ENCODE assay signal across 21 cellular contexts in the genomic region with DNA sequence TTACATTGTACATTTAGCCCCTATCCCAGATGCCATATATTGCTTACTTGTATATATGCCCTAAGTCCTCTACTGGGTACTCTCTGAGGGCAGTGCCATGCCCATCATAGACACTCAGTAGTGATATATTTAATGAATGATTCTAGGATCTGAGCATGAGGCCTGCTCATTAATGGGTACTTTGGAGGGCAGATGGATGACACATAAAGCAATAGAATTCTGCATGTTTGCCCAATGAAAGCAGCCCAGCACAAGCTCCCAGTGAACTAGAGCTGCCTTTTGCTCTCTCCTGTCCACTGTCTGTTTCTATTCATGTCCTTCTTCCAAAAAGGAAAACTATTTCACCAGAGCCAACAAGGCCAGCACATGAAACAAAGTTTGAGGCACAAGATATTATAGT.
A peak's percentile ranks its signal among the peaks of the same experiment; 100 is the strongest.
DNase-seq lines count a peak whose midpoint lies in the region; ATAC-seq and TF ChIP-seq lines count a peak whose summit lies in the region.
"Had no signal": no experiment of that assay in that cellular context is flagged by ENCODE, and none has a peak within 500 bp of the region (broad histone marks: within the 10 kb centered on the region; RNA-seq: fewer than 3 reads in every experiment).

No MANE protein-coding gene starts in this region.

- peak overlapping the region; percentile 42 for H3K4me3 Mint-ChIP-seq in activated CD4-positive, alpha-beta T cell treated with anti-CD3 and anti-CD28 coated beads, Interleukin-2, amount 10 ng/mL, durations not matched to agents 24 days and 14 days
- H3K4me3 Mint-ChIP-seq in CD4-positive, CD25-positive, alpha-beta regulatory T cell, result no peak overlapping the region
- H3K4me3 Mint-ChIP-seq in activated T-helper 17 cell treated with anti-CD3 and anti-CD28 coated beads, Interleukin-2, amount 50 U/mL, for 72 hours, result peak overlapping the region; percentile 67
- no peak overlapping the region for H3K4me3 Mint-ChIP-seq in memory B cell

- peaks cover 36% of the 10 kb centered on the region for H3K4me1 ChIP-seq in CD4-positive, CD25-positive, alpha-beta regulatory T cell (ENCODE audit: control insufficient read depth, insufficient read depth, low read length, poor library complexity, severe bottlenecking)
- peaks cover 0 to 13% of the 10 kb centered on the region in 2 donors for H3K4me1 ChIP-seq in ascending aorta

- H3K4me3 ChIP-seq in CD4-positive, CD25-positive, alpha-beta regulatory T cell (ENCODE audit: low read depth, low read length), result no peak overlapping the region
- no peak overlapping the region for H3K4me3 ChIP-seq in WERI-Rb-1 (ENCODE audit: low read depth, low read length)
- H3K4me3 ChIP-seq in ascending aorta, result no peak overlapping the region
- H3K4me3 ChIP-seq: lower lobe of right lung, spleen had no signal

- H3K9me3 ChIP-seq in CD4-positive, CD25-positive, alpha-beta regulatory T cell (ENCODE audit: control insufficient read depth in 2 of 2, low read length in 2 of 2), result no peaks in the 10 kb centered on the region
- H3K9me3 ChIP-seq in WERI-Rb-1 (ENCODE audit: severe bottlenecking) (peaks cover 5% of the 10 kb centered on the region), ascending aorta (no peaks in the 10 kb centered on the region)
- H3K9me3 ChIP-seq: lower lobe of right lung, spleen had no signal

- H3K4me1 Mint-ChIP-seq in activated CD4-positive, alpha-beta T cell treated with anti-CD3 and anti-CD28 coated beads, Interleukin-2, amount 10 ng/mL, durations not matched to agents 24 days and 14 days, result peaks cover 78% of the 10 kb centered on the region
- H3K4me1 Mint-ChIP-seq in CD4-positive, CD25-positive, alpha-beta regulatory T cell, result peaks cover 38 to 96% (median 58%) of the 10 kb centered on the region in 4 donors
- H3K4me1 Mint-ChIP-seq in activated T-helper 17 cell treated with anti-CD3 and anti-CD28 coated beads, Interleukin-2, amount 50 U/mL, for 72 hours, result peaks cover 57% of the 10 kb centered on the region
- H3K4me1 Mint-ChIP-seq in memory B cell, result peaks cover 43% of the 10 kb centered on the region

- no peak for DNase-seq in activated CD4-positive, alpha-beta T cell treated with anti-CD3 and anti-CD28 coated beads, Interleukin-2, amount 10 ng/mL, durations not matched to agents 24 days and 14 days
- no peak for DNase-seq in activated CD4-positive, alpha-beta T cell treated with anti-CD3 and anti-CD28 coated beads for 48 hours
- DNase-seq in CD4-positive, CD25-positive, alpha-beta regulatory T cell, result no peak
- no peak for DNase-seq in memory B cell (ENCODE audit: low spot score in 2 of 2)
- no peak for DNase-seq in WERI-Rb-1
- no peak for DNase-seq in ascending aorta (ENCODE audit: low spot score in 2 of 2)
- DNase-seq in NCI-H748 (lab: John Stamatoyannopoulos, UW; ENCODE audit: unreplicated experiment), result no peak
- DNase-seq: activated gamma-delta T cell; AML-193; effector CD8-positive, alpha-beta T cell; foreskin melanocyte; islet precursor cell; KBM-7; lower lobe of right lung; NCI-H1694 treated with DMSO at 0.1 percent for 48 hours; NCI-H526 treated with DMSO at 0.1 percent for 48 hours; spleen; stimulated activated CD4-positive, alpha-beta T cell treated with anti-CD3 and anti-CD28 coated beads, Interleukin-4, amount 100 ng/mL, for 24 hours; trophoblast cell had no signal

- no peak for ATAC-seq in CD4-positive, CD25-positive, alpha-beta regulatory T cell (ENCODE audit: low read depth in 2 of 2)
- ATAC-seq in activated T-helper 17 cell treated with anti-CD3 and anti-CD28 coated beads, Interleukin-2, amount 50 U/mL, for 72 hours (replicated peaks), result no peak
- no peak for ATAC-seq in memory B cell (ENCODE audit: low read depth)
- ATAC-seq: esophagus mucosa, lower lobe of right lung had no signal

- peaks cover 58% of the 10 kb centered on the region for H3K36me3 ChIP-seq in CD4-positive, CD25-positive, alpha-beta regulatory T cell (ENCODE audit: control insufficient read depth, insufficient read depth, low read length)
- no peaks in the 10 kb centered on the region for H3K36me3 ChIP-seq in WERI-Rb-1
- H3K36me3 ChIP-seq in ascending aorta, result peaks cover 47 to 70% of the 10 kb centered on the region in 2 donors

- TF ChIP-seq CTCF in WERI-Rb-1 (IDR thresholded peaks at IDR 0.05; ENCODE audit: low read depth, low read length) (no peak), ascending aorta (IDR thresholded peaks at IDR 0.05) (no peak)

- peak overlapping the region; percentile 50 for H3K27ac Mint-ChIP-seq in activated CD4-positive, alpha-beta T cell treated with anti-CD3 and anti-CD28 coated beads, Interleukin-2, amount 10 ng/mL, durations not matched to agents 24 days and 14 days
- H3K27ac Mint-ChIP-seq in CD4-positive, CD25-positive, alpha-beta regulatory T cell, result peak overlapping the region in 2 of 3 donors; percentile 3 to 67
- peak overlapping the region; percentile 84 for H3K27ac Mint-ChIP-seq in activated T-helper 17 cell treated with anti-CD3 and anti-CD28 coated beads, Interleukin-2, amount 50 U/mL, for 72 hours
- peak overlapping the region; percentile 89 for H3K27ac Mint-ChIP-seq in memory B cell

- no peak overlapping the region for H3K27ac ChIP-seq in CD4-positive, CD25-positive, alpha-beta regulatory T cell (ENCODE audit: insufficient read depth, low read length, poor library complexity, severe bottlenecking)
- H3K27ac ChIP-seq in WERI-Rb-1 (no peak overlapping the region; the same call in 1 of the 2 replicates), ascending aorta (no peak overlapping the region)
- H3K27ac ChIP-seq: lower lobe of right lung had no signal

- H3K27me3 Mint-ChIP-seq in activated CD4-positive, alpha-beta T cell treated with anti-CD3 and anti-CD28 coated beads, Interleukin-2, amount 10 ng/mL, durations not matched to agents 24 days and 14 days, result no peaks in the 10 kb centered on the region
- H3K27me3 Mint-ChIP-seq in CD4-positive, CD25-positive, alpha-beta regulatory T cell, result no peaks in the 10 kb centered on the region
- H3K27me3 Mint-ChIP-seq in activated T-helper 17 cell treated with anti-CD3 and anti-CD28 coated beads, Interleukin-2, amount 50 U/mL, for 72 hours, result no peaks in the 10 kb centered on the region
- no peaks in the 10 kb centered on the region for H3K27me3 Mint-ChIP-seq in memory B cell

- no peaks in the 10 kb centered on the region for H3K9me3 Mint-ChIP-seq in activated CD4-positive, alpha-beta T cell treated with anti-CD3 and anti-CD28 coated beads, Interleukin-2, amount 10 ng/mL, durations not matched to agents 24 days and 14 days
- H3K9me3 Mint-ChIP-seq in CD4-positive, CD25-positive, alpha-beta regulatory T cell, result peaks cover 0 to 4% (median 0%) of the 10 kb centered on the region in 7 donors
- H3K9me3 Mint-ChIP-seq in activated T-helper 17 cell treated with anti-CD3 and anti-CD28 coated beads, Interleukin-2, amount 50 U/mL, for 72 hours, result no peaks in the 10 kb centered on the region
- H3K9me3 Mint-ChIP-seq in memory B cell, result peaks cover 4% of the 10 kb centered on the region

- peaks cover 76% of the 10 kb centered on the region for H3K36me3 Mint-ChIP-seq in activated CD4-positive, alpha-beta T cell treated with anti-CD3 and anti-CD28 coated beads, Interleukin-2, amount 10 ng/mL, durations not matched to agents 24 days and 14 days (ENCODE audit: low read depth)
- peaks cover 66% of the 10 kb centered on the region for H3K36me3 Mint-ChIP-seq in CD4-positive, CD25-positive, alpha-beta regulatory T cell
- peaks cover 95% of the 10 kb centered on the region for H3K36me3 Mint-ChIP-seq in activated T-helper 17 cell treated with anti-CD3 and anti-CD28 coated beads, Interleukin-2, amount 50 U/mL, for 72 hours (ENCODE audit: low read depth)
- peaks cover 55% of the 10 kb centered on the region for H3K36me3 Mint-ChIP-seq in memory B cell

- intact Hi-C loops in activated CD4-positive, alpha-beta T cell treated with anti-CD3 and anti-CD28 coated beads, Interleukin-2, amount 10 ng/mL, durations not matched to agents 24 days and 14 days (cut with micrococcal nuclease), result loop anchor here (5.0 kb wide), 1 partner anchor 323 kb away; no protein-coding TSS in a partner anchor
- intact Hi-C loops in ascending aorta (cut with DNase I), result loop anchor here (5.0 kb wide), 1 partner anchor 48 kb away; no protein-coding TSS in a partner anchor

- no peaks in the 10 kb centered on the region for H3K27me3 ChIP-seq in CD4-positive, CD25-positive, alpha-beta regulatory T cell (ENCODE audit: control insufficient read depth, insufficient read depth, low read length)
- H3K27me3 ChIP-seq in WERI-Rb-1 (ENCODE audit: insufficient read depth, low read depth, severe bottlenecking), result no peaks in the 10 kb centered on the region
- no peaks in the 10 kb centered on the region for H3K27me3 ChIP-seq in ascending aorta
- H3K27me3 ChIP-seq: spleen had no signal

Comparison
In these comparisons a context has a peak if more than half of its experiments do, and no peak if none do; other contexts are left out.
1. H3K27ac Mint-ChIP-seq: peak in every context shown above with its lines; median percentile 89 in memory B cell; 84 in activated T-helper 17 cell treated with anti-CD3 and anti-CD28 coated beads, Interleukin-2, amount 50 U/mL, for 72 hours; 50 in activated CD4-positive, alpha-beta T cell treated with anti-CD3 and anti-CD28 coated beads, Interleukin-2, amount 10 ng/mL, durations not matched to agents 24 days and 14 days; 35 in CD4-positive, CD25-positive, alpha-beta regulatory T cell.
2. H3K4me3 Mint-ChIP-seq: peak in activated CD4-positive, alpha-beta T cell treated with anti-CD3 and anti-CD28 coated beads, Interleukin-2, amount 10 ng/mL, durations not matched to agents 24 days and 14 days (single experiment) and activated T-helper 17 cell treated with anti-CD3 and anti-CD28 coated beads, Interleukin-2, amount 50 U/mL, for 72 hours (single experiment); none in CD4-positive, CD25-positive, alpha-beta regulatory T cell (0 of 4) and memory B cell (single experiment).